Comparison of ENCODE assay signal across 17 cellular contexts in the genomic region with DNA sequence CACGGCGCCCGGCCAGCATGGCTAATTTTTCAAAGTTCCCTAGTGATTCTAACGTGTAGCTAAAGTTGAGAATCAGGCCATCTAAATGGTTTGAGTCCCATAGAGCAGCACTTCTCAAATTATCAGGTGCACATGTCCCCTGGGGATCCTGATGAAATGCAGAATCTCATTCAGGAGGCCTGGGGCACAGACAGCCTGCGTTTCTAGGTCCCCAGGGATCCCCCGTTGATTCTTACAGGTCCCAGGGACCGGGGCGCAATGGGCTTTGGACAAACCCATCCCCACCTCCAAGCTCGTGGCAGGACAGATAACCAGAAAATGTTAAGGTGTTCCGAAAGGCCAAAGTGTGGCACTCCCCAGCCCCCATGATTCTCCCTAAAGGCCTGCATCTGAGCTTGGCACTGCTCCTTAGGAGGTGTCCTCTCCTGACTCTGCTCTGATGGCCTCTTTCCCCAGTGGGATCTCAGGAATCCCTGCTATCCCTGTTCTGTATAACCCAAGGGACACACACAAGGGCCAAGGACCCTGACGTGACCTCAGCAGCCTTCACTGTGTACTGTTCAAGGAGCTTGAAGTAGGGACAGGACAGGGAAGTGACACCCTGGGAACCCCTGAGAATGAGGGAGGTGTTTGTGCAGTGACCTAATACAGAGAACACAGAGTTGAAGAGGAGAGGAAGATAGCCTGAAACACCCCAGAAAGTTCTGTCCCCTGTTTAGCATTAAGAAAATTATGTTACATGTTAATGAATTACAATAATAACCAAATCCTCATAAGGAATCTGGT. TPM values are rescaled to one million over a fixed set of nuclear protein-coding genes. Genes with fewer than 3 reads are reported as not detected.
DNase-seq lines count a peak whose midpoint lies in the region; ATAC-seq, FAIRE-seq and TF ChIP-seq lines count a peak whose summit lies in the region.
"Had no signal": no experiment of that assay in that cellular context is flagged by ENCODE, and none has a peak within 500 bp of the region (broad histone marks: within the 10 kb centered on the region; RNA-seq: fewer than 3 reads in every experiment).

No MANE protein-coding gene starts in this region.

- 92% methylated on average over 11 of the region's 11 CpGs for WGBS in suprapubic skin

- no peaks in the 10 kb centered on the region for H4K20me1 ChIP-seq in BLaER1

- peak overlapping the region; percentile 44 for H3K4me2 ChIP-seq in BLaER1

- no peak for DNase-seq in GM19239 (ENCODE audit: insufficient read length, low spot score)
- no peak for DNase-seq in Panc1 (ENCODE audit: low read depth, low spot score)
- DNase-seq in pons (ENCODE audit: low spot score), result no peak
- no peak for DNase-seq in COLO668 (lab: John Stamatoyannopoulos, UW; ENCODE audit: unreplicated experiment)
- no peak for DNase-seq in erythroblast (lab: John Stamatoyannopoulos, UW)
- no peak for DNase-seq in suprapubic skin (ENCODE audit: low spot score in 2 of 2)
- DNase-seq: activated effector memory CD4-positive, alpha-beta T cell treated with anti-CD3 and anti-CD28 coated beads, Interleukin-2, amount 50 U/mL, for 16 hours; amygdala; NCI-H1930; NCI-H69; spleen; T-cell had no signal

- in situ Hi-C loops in Panc1 (cut with HindIII; ENCODE audit: low pct_unique_long_range_greater_than_20kb, low sequenced_read_pairs), result no loop called here

- ATAC-seq in HG02798 (IDR thresholded peaks at IDR 0.05; ENCODE audit: poor library complexity, unreplicated experiment) (peak; percentile 31), Panc1 (no peak)
- ATAC-seq: T-cell had no signal

- TF ChIP-seq EP300 in suprapubic skin (IDR thresholded peaks at IDR 0.05), result no peak

- no peaks in the 10 kb centered on the region for H3K9me3 ChIP-seq in BLaER1
- H3K9me3 ChIP-seq in Panc1 (ENCODE audit: control insufficient read depth, insufficient read depth, low read depth, low read length), result no peaks in the 10 kb centered on the region
- H3K9me3 ChIP-seq in suprapubic skin, result no peaks in the 10 kb centered on the region
- H3K9me3 ChIP-seq: spleen had no signal

- H3K27me3 ChIP-seq in BLaER1 (peaks cover 18% of the 10 kb centered on the region), Panc1 (ENCODE audit: control insufficient read depth, insufficient read depth, low read length) (no peaks in the 10 kb centered on the region), suprapubic skin (no peaks in the 10 kb centered on the region)
- H3K27me3 ChIP-seq: spleen had no signal

- intact Hi-C loops in Panc1 (cut with micrococcal nuclease; ENCODE audit: unreplicated experiment), result no loop called here

- CTCF ChIA-PET in Panc1 (lab: Charles Lee), result interaction anchor here (0.6 kb wide), 1 partner anchor 361 kb away, joined by 10 read pairs; no protein-coding TSS in a partner anchor

- TF ChIP-seq POLR2A in erythroblast (IDR thresholded peaks at IDR 0.05; ENCODE audit: low read length) (no peak), suprapubic skin (IDR thresholded peaks at IDR 0.05) (no peak)

- BruUV-seq in Panc1 (replicated peaks; lab: Mats Ljungman, UMichigan), result no TSS peak

- no peak overlapping the region for H3K9ac ChIP-seq in BLaER1
- H3K9ac ChIP-seq: parathyroid adenoma had no signal

- H3K27ac ChIP-seq in BLaER1 (no peak overlapping the region), Panc1 (ENCODE audit: low read length) (peak overlapping the region; percentile 87), suprapubic skin (no peak overlapping the region)
- H3K27ac ChIP-seq: parathyroid adenoma had no signal

- POLR2A ChIA-PET in Panc1 (lab: Charles Lee), result interaction anchor here (1.1 kb wide), 1 partner anchor 33 kb away, joined by 3 read pairs; no protein-coding TSS in a partner anchor

- H3K4me3 ChIP-seq in BLaER1 (no peak overlapping the region), Panc1 (ENCODE audit: low read depth in 2 of 2, low read length in 2 of 2) (no peak overlapping the region), suprapubic skin (no peak overlapping the region)
- H3K4me3 ChIP-seq: spleen had no signal

- H3K4me1 ChIP-seq in BLaER1 (peaks cover 74% of the 10 kb centered on the region), Panc1 (ENCODE audit: control insufficient read depth, insufficient read depth, low read length) (peaks cover 51% of the 10 kb centered on the region), suprapubic skin (peaks cover 28% of the 10 kb centered on the region)
- H3K4me1 ChIP-seq: parathyroid adenoma had no signal

- TF ChIP-seq CTCF in Panc1 (IDR thresholded peaks at IDR 0.05), result no peak
- TF ChIP-seq CTCF in suprapubic skin (IDR thresholded peaks at IDR 0.05), result no peak

- H3K36me3 ChIP-seq in BLaER1, result no peaks in the 10 kb centered on the region
- H3K36me3 ChIP-seq in Panc1 (ENCODE audit: control insufficient read depth, insufficient read depth, low read length), result peaks cover 26% of the 10 kb centered on the region
- peaks cover 17% of the 10 kb centered on the region for H3K36me3 ChIP-seq in suprapubic skin

- peak; percentile 72 for FAIRE-seq in GM19239 (lab: Jason Lieb, UNC)
- FAIRE-seq: frontal cortex, GM12892 had no signal

RNA-seq across cellular contexts. Expression of a gene that starts 8.0 kb away (rescaled TPM):
- total RNA-seq in Panc1 (2021; ENCODE audit: unreplicated experiment) (88.0 TPM), suprapubic skin (10 to 100 TPM; 17.0 to 46.3 (median 26.4) TPM)
- 55.0 TPM for polyA plus RNA-seq in Panc1 (2012; ENCODE audit: insufficient read length)

RNA-seq across cellular contexts. Expression of a gene that starts 47.5 kb away (rescaled TPM):
- 143 TPM for total RNA-seq in Panc1 (2021; ENCODE audit: unreplicated experiment)
- 320 TPM for polyA plus RNA-seq in Panc1 (2012; ENCODE audit: insufficient read length)
- total RNA-seq in suprapubic skin, result 10 to 100 TPM in 1 of 4 donors, 1 to 10 TPM in 3; 6.8 to 12.4 (median 7.7) TPM

Comparison
In these comparisons a context has a peak if more than half of its experiments do, and no peak if none do; other contexts are left out.
1. RNA of a gene that starts 47.5 kb away (total RNA-seq): 143 TPM in Panc1 (single experiment); 6.8 to 12.4 TPM in suprapubic skin; every median in the first group is over 10 times any median in the second.